Comparison of ENCODE assay signal across 13 cellular contexts in the genomic region with DNA sequence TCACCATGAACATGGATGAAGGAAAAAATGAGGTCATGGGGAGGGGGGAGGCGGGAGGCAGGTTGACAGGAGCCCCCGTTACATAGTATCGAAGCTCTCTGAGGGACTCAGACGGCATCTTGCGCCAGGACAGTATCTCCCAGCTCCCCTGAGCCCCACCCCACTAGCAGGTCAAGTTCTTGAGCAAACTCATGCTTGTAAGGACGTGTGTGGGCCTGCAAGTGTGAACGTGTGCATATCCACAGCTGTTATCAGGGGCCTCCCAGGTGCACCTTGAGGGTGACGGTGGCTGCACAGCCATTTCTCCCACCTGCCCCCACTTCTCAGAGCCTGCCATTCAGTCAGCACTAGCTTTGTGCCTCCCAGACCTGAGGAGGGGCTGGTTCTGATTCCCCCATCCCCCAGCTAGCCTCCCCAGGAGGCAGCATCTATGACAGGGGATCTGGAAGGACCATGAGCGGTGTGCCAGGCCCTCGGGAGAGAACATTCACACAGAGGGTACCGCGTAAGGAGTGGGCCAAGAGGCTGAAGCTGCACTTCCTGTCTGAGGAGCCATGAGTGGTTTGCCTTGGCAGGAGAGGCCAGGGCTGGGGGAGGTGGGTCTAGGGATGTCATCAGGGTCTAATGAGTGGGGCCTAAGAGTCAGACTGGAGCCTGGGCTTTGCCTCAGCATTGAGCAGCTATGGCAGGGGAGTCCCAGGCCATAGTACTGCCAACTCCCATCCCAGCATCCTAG. TPM values are rescaled to one million over a fixed set of nuclear protein-coding genes. Genes with fewer than 3 reads are reported as not detected.
A peak's percentile ranks its signal among the peaks of the same experiment; 100 is the strongest.
DNase-seq lines count a peak whose midpoint lies in the region; ATAC-seq and TF ChIP-seq lines count a peak whose summit lies in the region.
"Had no signal": no experiment of that assay in that cellular context is flagged by ENCODE, and none has a peak within 500 bp of the region (broad histone marks: within the 10 kb centered on the region; RNA-seq: fewer than 3 reads in every experiment).

No MANE protein-coding gene starts in this region.

- H3K4me1 ChIP-seq in PC-3 (ENCODE audit: insufficient read depth, low read length) (peaks cover 64% of the 10 kb centered on the region), esophagus muscularis mucosa (peaks cover 47 to 90% (median 85%) of the 10 kb centered on the region in 4 donors)

- CTCF ChIA-PET in PC-3 (lab: Charles Lee) = no interaction called here

- WGBS in esophagus muscularis mucosa = 81% methylated on average over 9 of the region's 12 CpGs

- no peak overlapping the region for H2AFZ ChIP-seq in PC-3 (ENCODE audit: low read length)

- H3K27me3 ChIP-seq in PC-3 (ENCODE audit: low read length) (no peaks in the 10 kb centered on the region), esophagus muscularis mucosa (peaks cover 0 to 8% (median 6%) of the 10 kb centered on the region in 4 donors)

- H3K36me3 Mint-ChIP-seq in activated naive CD8-positive, alpha-beta T cell treated with anti-CD3 and anti-CD28 coated beads, Interleukin-2, amount 50 U/mL, for 24 hours (ENCODE audit: low read depth) = no peaks in the 10 kb centered on the region
- H3K36me3 Mint-ChIP-seq: activated CD8-positive, alpha-beta memory T cell treated with anti-CD3 and anti-CD28 coated beads, Interleukin-2, amount 10 ng/mL, durations not matched to agents 7 days and 5 days had no signal

- no TSS peak for BruUV-seq in PC-3 (replicated peaks; lab: Mats Ljungman, UMichigan)

- no peak for TF ChIP-seq EP300 in esophagus muscularis mucosa (IDR thresholded peaks at IDR 0.05)

- no peaks in the 10 kb centered on the region for H3K9me2 ChIP-seq in PC-3 (replicated peaks; ENCODE audit: low read length)

- 0 out of 2 replicates have a peak, but pooled peaks cover 10% of the 10 kb centered on the region for H4K20me1 ChIP-seq in PC-3 (ENCODE audit: low read length)

- no peak for ATAC-seq in PC-3
- ATAC-seq in activated naive CD8-positive, alpha-beta T cell treated with anti-CD3 and anti-CD28 coated beads, Interleukin-2, amount 50 U/mL, for 24 hours = no peak
- ATAC-seq: activated CD8-positive, alpha-beta memory T cell treated with anti-CD3 and anti-CD28 coated beads, Interleukin-2, amount 10 ng/mL, durations not matched to agents 7 days and 5 days; T-helper 17 cell had no signal

- no peak overlapping the region for H3K27ac Mint-ChIP-seq in activated naive CD8-positive, alpha-beta T cell treated with anti-CD3 and anti-CD28 coated beads, Interleukin-2, amount 50 U/mL, for 24 hours
- H3K27ac Mint-ChIP-seq: activated CD8-positive, alpha-beta memory T cell treated with anti-CD3 and anti-CD28 coated beads, Interleukin-2, amount 10 ng/mL, durations not matched to agents 7 days and 5 days; T-helper 17 cell had no signal

- H3K27ac ChIP-seq in PC-3 (ENCODE audit: low read length) = no peak overlapping the region
- H3K27ac ChIP-seq in esophagus muscularis mucosa (replicated peaks in 1 of 4) = peak overlapping the region; percentile 13 to 85 (median 50)
- H3K27ac ChIP-seq: brain microvascular endothelial cell had no signal

- H3K79me2 ChIP-seq in PC-3 (ENCODE audit: low read length) = peaks cover 34% of the 10 kb centered on the region

- H3K4me2 ChIP-seq in PC-3 (ENCODE audit: low read length) = peak overlapping the region; percentile 98

- H3K36me3 ChIP-seq in PC-3 (ENCODE audit: low read depth, low read length) (no peaks in the 10 kb centered on the region), esophagus muscularis mucosa (no peaks in the 10 kb centered on the region)
- H3K36me3 ChIP-seq: brain microvascular endothelial cell had no signal

- peaks cover 10% of the 10 kb centered on the region for H3K4me1 Mint-ChIP-seq in activated naive CD8-positive, alpha-beta T cell treated with anti-CD3 and anti-CD28 coated beads, Interleukin-2, amount 50 U/mL, for 24 hours

- DNase-seq in EH (ENCODE audit: low read depth) (peak; percentile 56), PC-3 (no peak), esophagus muscularis mucosa (ENCODE audit: extremely low spot score) (no peak), retina (peak; percentile 28), NCI-H2227 treated with DMSO at 0.1 percent for 48 hours (lab: John Stamatoyannopoulos, UW) (no peak), NCI-H1092 (lab: John Stamatoyannopoulos, UW) (no peak), cerebellum (ENCODE audit: low spot score) (no peak)
- DNase-seq in activated naive CD8-positive, alpha-beta T cell treated with anti-CD3 and anti-CD28 coated beads, Interleukin-2, amount 50 U/mL, for 24 hours = no peak
- DNase-seq: activated CD8-positive, alpha-beta memory T cell treated with anti-CD3 and anti-CD28 coated beads, Interleukin-2, amount 10 ng/mL, durations not matched to agents 7 days and 5 days; brain microvascular endothelial cell; NCI-H748 treated with DMSO at 0.1 percent for 48 hours; stimulated activated CD4-positive, alpha-beta T cell treated with anti-CD3 and anti-CD28 coated beads, Interleukin-2, amount 100 ng/mL, for 48 hours; T-helper 17 cell had no signal

- POLR2A ChIA-PET in PC-3 (lab: Charles Lee; ENCODE audit: unreplicated experiment) = interaction anchor here (0.6 kb wide), 1 partner anchor 618 kb away, joined by 3 read pairs; no protein-coding TSS in a partner anchor

- intact Hi-C loops in PC-3 (cut with micrococcal nuclease) (loop anchor here (5.0 kb wide), 1 partner anchor 69 kb away; no protein-coding TSS in a partner anchor), esophagus muscularis mucosa (cut with DNase I) (no loop called here)

- 0 out of 2 replicates have a peak overlapping the region, but pooled peaks have one; percentile 82 for H3K9ac ChIP-seq in PC-3 (ENCODE audit: low read length)

- peaks cover 34% of the 10 kb centered on the region for H3K27me3 Mint-ChIP-seq in activated naive CD8-positive, alpha-beta T cell treated with anti-CD3 and anti-CD28 coated beads, Interleukin-2, amount 50 U/mL, for 24 hours

- no peak overlapping the region for H3K4me3 Mint-ChIP-seq in activated naive CD8-positive, alpha-beta T cell treated with anti-CD3 and anti-CD28 coated beads, Interleukin-2, amount 50 U/mL, for 24 hours
- H3K4me3 Mint-ChIP-seq: activated CD8-positive, alpha-beta memory T cell treated with anti-CD3 and anti-CD28 coated beads, Interleukin-2, amount 10 ng/mL, durations not matched to agents 7 days and 5 days had no signal

- TF ChIP-seq CTCF in PC-3 (conservative IDR thresholded peaks at IDR 0.05; ENCODE audit: low read depth, low read length) = no peak
- TF ChIP-seq CTCF in esophagus muscularis mucosa (IDR thresholded peaks at IDR 0.05) = no peak

- no peaks in the 10 kb centered on the region for H3F3A ChIP-seq in PC-3 (ENCODE audit: low read length, unreplicated experiment)

- no peaks in the 10 kb centered on the region for H3K9me3 Mint-ChIP-seq in activated naive CD8-positive, alpha-beta T cell treated with anti-CD3 and anti-CD28 coated beads, Interleukin-2, amount 50 U/mL, for 24 hours

- H3K9me3 ChIP-seq in PC-3 (ENCODE audit: low read length) (no peaks in the 10 kb centered on the region), esophagus muscularis mucosa (no peaks in the 10 kb centered on the region)

- no peak for TF ChIP-seq POLR2A in esophagus muscularis mucosa (IDR thresholded peaks at IDR 0.05; ENCODE audit: low read depth)

- H3K4me3 ChIP-seq in PC-3 (ENCODE audit: low read length) (peak overlapping the region; percentile 81), esophagus muscularis mucosa (no peak overlapping the region)

RNA-seq across cellular contexts. Expression of gene SEMA3F, which starts 2.9 kb away (rescaled TPM):
- 47.3 and 50.5 TPM in 2 replicates for total RNA-seq in PC-3 (2014; rRNA removed)
- total RNA-seq in esophagus muscularis mucosa = 10 to 100 TPM; 11.9 to 46.5 (median 23.3) TPM
- 8.2 TPM for total RNA-seq in cerebellum

RNA-seq across cellular contexts. Expression of gene GNAT1, which starts 33.4 kb away (rescaled TPM):
- total RNA-seq in PC-3 (2014; rRNA removed) = 0.22 TPM in 1 of 2 replicates, not detected in the other
- not detected for total RNA-seq in esophagus muscularis mucosa
- total RNA-seq in cerebellum = not detected
- total RNA-seq: activated CD8-positive, alpha-beta memory T cell treated with anti-CD3 and anti-CD28 coated beads, Interleukin-2, amount 10 ng/mL, durations not matched to agents 7 days and 5 days had no signal

RNA-seq across cellular contexts. Expression of gene SLC38A3, which starts 47.1 kb away (rescaled TPM):
- total RNA-seq in PC-3 (2014; rRNA removed) = 0.17 and 3.3 TPM in 2 replicates
- total RNA-seq in esophagus muscularis mucosa = under 1 TPM in 2 of 4 donors, not detected in 2; 0.11 to 0.39 TPM
- 6.2 TPM for total RNA-seq in cerebellum
- total RNA-seq: activated CD8-positive, alpha-beta memory T cell treated with anti-CD3 and anti-CD28 coated beads, Interleukin-2, amount 10 ng/mL, durations not matched to agents 7 days and 5 days had no signal

Comparison
In these comparisons a context has a peak if more than half of its experiments do, and no peak if none do; other contexts are left out.
1. DNase-seq: peak in EH (single experiment) and retina (single experiment); none in PC-3 (single experiment), esophagus muscularis mucosa (single experiment), NCI-H2227 treated with DMSO at 0.1 percent for 48 hours (single experiment), NCI-H1092 (single experiment), activated naive CD8-positive, alpha-beta T cell treated with anti-CD3 and anti-CD28 coated beads, Interleukin-2, amount 50 U/mL, for 24 hours (single experiment) and cerebellum (single experiment).